Comparison of ENCODE assay signal across 24 cellular contexts in genomic region chr14:73221945-73222344, GRCh38. TPM values are rescaled to one million over a fixed set of nuclear protein-coding genes. Genes with fewer than 3 reads are reported as not detected.
DNase-seq lines count a peak whose midpoint lies in the region; ATAC-seq and TF ChIP-seq lines count a peak whose summit lies in the region.
"Had no signal": no experiment of that assay in that cellular context is flagged by ENCODE, and none has a peak within 500 bp of the region (broad histone marks: within the 10 kb centered on the region; RNA-seq: fewer than 3 reads in every experiment).

No MANE protein-coding gene starts in this region.

- TF ChIP-seq CTCF in GM13977 (IDR thresholded peaks at IDR 0.05; ENCODE audit: extremely low read depth, insufficient read depth, missing control alignments) (no peak), right atrium auricular region (IDR thresholded peaks at IDR 0.05) (no peak)

- peak overlapping the region; percentile 63; the same call in 1 of the 2 replicates for H3K27ac ChIP-seq in Karpas-422 (ENCODE audit: low read length)
- no peak overlapping the region for H3K27ac ChIP-seq in right atrium auricular region
- H3K27ac ChIP-seq: C4-2B, parathyroid adenoma had no signal

- ATAC-seq in stimulated activated effector memory CD8-positive, alpha-beta T cell treated with anti-CD3 and anti-CD28 coated beads, Interleukin-12 subunit alpha, Interleukin-12 subunit beta, amount 100 ng/mL, for 72 hours: peak; percentile 73
- ATAC-seq in HG03439 (IDR thresholded peaks at IDR 0.05; ENCODE audit: unreplicated experiment): no peak
- ATAC-seq: left lobe of liver, Right ventricle myocardium inferior had no signal

- no peak overlapping the region for H3K4me3 Mint-ChIP-seq in activated naive CD4-positive, alpha-beta T cell treated with anti-CD3 and anti-CD28 coated beads, Interleukin-2, amount 10 ng/mL, durations not matched to agents 7 days and 5 days
- H3K4me3 Mint-ChIP-seq in activated naive CD4-positive, alpha-beta T cell treated with anti-CD3 and anti-CD28 coated beads for 36 hours: no peak overlapping the region
- H3K4me3 Mint-ChIP-seq in stimulated activated effector memory CD8-positive, alpha-beta T cell treated with anti-CD3 and anti-CD28 coated beads, Interleukin-12 subunit alpha, Interleukin-12 subunit beta, amount 100 ng/mL, for 72 hours: peak overlapping the region; percentile 20
- H3K4me3 Mint-ChIP-seq: nephron progenitor cell had no signal

- H4K20me1 ChIP-seq in Karpas-422 (ENCODE audit: insufficient read depth, low read depth, low read length): no peaks in the 10 kb centered on the region

- H3K36me3 Mint-ChIP-seq in activated naive CD4-positive, alpha-beta T cell treated with anti-CD3 and anti-CD28 coated beads, Interleukin-2, amount 10 ng/mL, durations not matched to agents 7 days and 5 days: peaks cover 48% of the 10 kb centered on the region
- peaks cover 22% of the 10 kb centered on the region for H3K36me3 Mint-ChIP-seq in activated naive CD4-positive, alpha-beta T cell treated with anti-CD3 and anti-CD28 coated beads for 36 hours (ENCODE audit: low read depth)
- peaks cover 71% of the 10 kb centered on the region for H3K36me3 Mint-ChIP-seq in stimulated activated effector memory CD8-positive, alpha-beta T cell treated with anti-CD3 and anti-CD28 coated beads, Interleukin-12 subunit alpha, Interleukin-12 subunit beta, amount 100 ng/mL, for 72 hours

- in situ Hi-C loops in GM13977 (cut with MboI; ENCODE audit: low pct_unique_long_range_greater_than_20kb, low sequenced_read_pairs, unreplicated experiment): no loop called here

- H3K9me3 Mint-ChIP-seq in activated naive CD4-positive, alpha-beta T cell treated with anti-CD3 and anti-CD28 coated beads, Interleukin-2, amount 10 ng/mL, durations not matched to agents 7 days and 5 days: no peaks in the 10 kb centered on the region
- H3K9me3 Mint-ChIP-seq in activated naive CD4-positive, alpha-beta T cell treated with anti-CD3 and anti-CD28 coated beads for 36 hours: no peaks in the 10 kb centered on the region
- H3K9me3 Mint-ChIP-seq in stimulated activated effector memory CD8-positive, alpha-beta T cell treated with anti-CD3 and anti-CD28 coated beads, Interleukin-12 subunit alpha, Interleukin-12 subunit beta, amount 100 ng/mL, for 72 hours: no peaks in the 10 kb centered on the region
- H3K9me3 Mint-ChIP-seq: nephron progenitor cell had no signal

- H3K9me2 ChIP-seq in Karpas-422 (replicated peaks; ENCODE audit: insufficient read depth, low read length): no peaks in the 10 kb centered on the region

- no peaks in the 10 kb centered on the region for H3K79me2 ChIP-seq in Karpas-422 (ENCODE audit: low read length)
- H3K79me2 ChIP-seq: parathyroid adenoma had no signal

- H3K4me1 Mint-ChIP-seq in activated naive CD4-positive, alpha-beta T cell treated with anti-CD3 and anti-CD28 coated beads, Interleukin-2, amount 10 ng/mL, durations not matched to agents 7 days and 5 days: peaks cover 21% of the 10 kb centered on the region
- peaks cover 7% of the 10 kb centered on the region for H3K4me1 Mint-ChIP-seq in activated naive CD4-positive, alpha-beta T cell treated with anti-CD3 and anti-CD28 coated beads for 36 hours (ENCODE audit: low read depth)
- peaks cover 21% of the 10 kb centered on the region for H3K4me1 Mint-ChIP-seq in stimulated activated effector memory CD8-positive, alpha-beta T cell treated with anti-CD3 and anti-CD28 coated beads, Interleukin-12 subunit alpha, Interleukin-12 subunit beta, amount 100 ng/mL, for 72 hours

- DNase-seq in activated naive CD4-positive, alpha-beta T cell treated with anti-CD3 and anti-CD28 coated beads, Interleukin-2, amount 10 ng/mL, durations not matched to agents 7 days and 5 days: no peak
- DNase-seq in activated naive CD4-positive, alpha-beta T cell treated with anti-CD3 and anti-CD28 coated beads for 36 hours: no peak
- DNase-seq in Karpas-422 (no peak), dermis blood vessel endothelial cell (peak; percentile 72), GM13977 (ENCODE audit: low spot score) (no peak), right atrium auricular region (ENCODE audit: low spot score) (no peak)
- no peak for DNase-seq in stimulated activated effector memory CD8-positive, alpha-beta T cell treated with anti-CD3 and anti-CD28 coated beads, Interleukin-12 subunit alpha, Interleukin-12 subunit beta, amount 100 ng/mL, for 72 hours (ENCODE audit: low spot score in 2 of 2)
- DNase-seq: activated CD8-positive, alpha-beta memory T cell treated with anti-CD3 and anti-CD28 coated beads, Interleukin-2, amount 50 U/mL, for 48 hours; activated naive CD4-positive, alpha-beta T cell; anterior cingulate cortex; caudate nucleus; foreskin melanocyte; Kasumi-1; NCI-H2029; NCI-H226; NCI-H774; nephron progenitor cell had no signal

- H3K4me1 ChIP-seq in Karpas-422 (ENCODE audit: low read length) (peaks cover 31% of the 10 kb centered on the region), right atrium auricular region (peaks cover 0 to 7% of the 10 kb centered on the region in 2 donors)
- H3K4me1 ChIP-seq: parathyroid adenoma had no signal

- peaks cover 25% of the 10 kb centered on the region for H3K36me3 ChIP-seq in Karpas-422 (ENCODE audit: insufficient read depth, low read length)
- peaks cover 35% of the 10 kb centered on the region for H3K36me3 ChIP-seq in right atrium auricular region

- no peak overlapping the region for H3K4me3 ChIP-seq in Karpas-422 (ENCODE audit: low read length)
- no peak overlapping the region for H3K4me3 ChIP-seq in right atrium auricular region
- H3K4me3 ChIP-seq: suprapubic skin had no signal

- no peaks in the 10 kb centered on the region for H3K9me3 ChIP-seq in Karpas-422 (ENCODE audit: low read length)
- no peaks in the 10 kb centered on the region for H3K9me3 ChIP-seq in right atrium auricular region
- H3K9me3 ChIP-seq: suprapubic skin had no signal

- no peak overlapping the region for H2AFZ ChIP-seq in Karpas-422 (ENCODE audit: low read length)
- H2AFZ ChIP-seq: parathyroid adenoma had no signal

- H3K4me2 ChIP-seq in Karpas-422 (ENCODE audit: low read depth, low read length, poor library complexity, severe bottlenecking): peak overlapping the region; percentile 54

- peak overlapping the region; percentile 4 for H3K27ac Mint-ChIP-seq in activated naive CD4-positive, alpha-beta T cell treated with anti-CD3 and anti-CD28 coated beads, Interleukin-2, amount 10 ng/mL, durations not matched to agents 7 days and 5 days
- no peak overlapping the region for H3K27ac Mint-ChIP-seq in activated naive CD4-positive, alpha-beta T cell treated with anti-CD3 and anti-CD28 coated beads for 36 hours
- H3K27ac Mint-ChIP-seq in stimulated activated effector memory CD8-positive, alpha-beta T cell treated with anti-CD3 and anti-CD28 coated beads, Interleukin-12 subunit alpha, Interleukin-12 subunit beta, amount 100 ng/mL, for 72 hours: peak overlapping the region; percentile 78

- intact Hi-C loops in activated naive CD4-positive, alpha-beta T cell treated with anti-CD3 and anti-CD28 coated beads for 36 hours (cut with micrococcal nuclease): no loop called here

- no peaks in the 10 kb centered on the region for H3K27me3 ChIP-seq in Karpas-422 (ENCODE audit: low read length)
- no peaks in the 10 kb centered on the region for H3K27me3 ChIP-seq in right atrium auricular region
- H3K27me3 ChIP-seq: suprapubic skin had no signal

- H3K27me3 Mint-ChIP-seq in activated naive CD4-positive, alpha-beta T cell treated with anti-CD3 and anti-CD28 coated beads, Interleukin-2, amount 10 ng/mL, durations not matched to agents 7 days and 5 days: no peaks in the 10 kb centered on the region
- H3K27me3 Mint-ChIP-seq in activated naive CD4-positive, alpha-beta T cell treated with anti-CD3 and anti-CD28 coated beads for 36 hours (ENCODE audit: low read depth): no peaks in the 10 kb centered on the region

- no peak overlapping the region for H3K9ac ChIP-seq in Karpas-422 (ENCODE audit: low read length)
- H3K9ac ChIP-seq: parathyroid adenoma had no signal

- CTCF ChIA-PET in activated naive CD4-positive, alpha-beta T cell treated with anti-CD3 and anti-CD28 coated beads, Interleukin-2, amount 10 ng/mL, durations not matched to agents 7 days and 5 days (lab: Charles Lee): no interaction called here
- CTCF ChIA-PET in activated naive CD4-positive, alpha-beta T cell treated with anti-CD3 and anti-CD28 coated beads for 36 hours (lab: Charles Lee): interaction anchor here (0.6 kb wide), 1 partner anchor 111 kb away, joined by 4 read pairs; no protein-coding TSS in a partner anchor

RNA-seq across cellular contexts. Expression of gene PAPLN, which starts 15.4 kb away (rescaled TPM):
- total RNA-seq in activated naive CD4-positive, alpha-beta T cell treated with anti-CD3 and anti-CD28 coated beads for 36 hours: 1 to 10 TPM; 1.0 TPM
- total RNA-seq in Karpas-422 (2014; rRNA removed; shearing (Covaris generic); ENCODE audit: low replicate concordance): 12.9 and 18.0 TPM in 2 replicates
- total RNA-seq in dermis blood vessel endothelial cell (30.6 and 60.1 TPM in 2 replicates), right atrium auricular region (1 to 10 TPM; 5.1 to 6.7 TPM)
- total RNA-seq: G401 had no signal
